Comparison of ENCODE assay signal across 1 cellular context in genomic region chr19:16795731-16796130, GRCh38.
TF ChIP-seq lines count a peak whose summit lies in the region.

No MANE protein-coding gene starts in this region.

TF ChIP-seq in GM23338, 12 proteins besides CTCF, POLR2A, EP300 and RAD21 (continued from another document):
- TF ChIP-seq REST (IDR thresholded peaks at IDR 0.05; ENCODE audit: unreplicated experiment) (no peak), ZNF331 (CRISPR knock-in tag; IDR thresholded peaks at IDR 0.05; ENCODE audit: low read depth) (no peak), NANOG (IDR thresholded peaks at IDR 0.05; ENCODE audit: borderline replicate concordance) (no peak), STAT1 (IDR thresholded peaks at IDR 0.05; ENCODE audit: unreplicated experiment) (no peak), ZNF114 (CRISPR knock-in tag; IDR thresholded peaks at IDR 0.05) (no peak), CREB1 (CRISPR knock-in tag; IDR thresholded peaks at IDR 0.05; ENCODE audit: low read depth) (no peak), POLR2AphosphoS5 (IDR thresholded peaks at IDR 0.05; ENCODE audit: low read depth) (no peak), JUNB (IDR thresholded peaks at IDR 0.05; ENCODE audit: unreplicated experiment) (no peak), ZNF462 (CRISPR knock-in tag; IDR thresholded peaks at IDR 0.05) (no peak)
TF ChIP-seq in GM23338: peak in this region for 0.
